Comparison of ENCODE assay signal across 1 cellular context in genomic region chr12:116164263-116164817, GRCh38.
TF ChIP-seq lines count a peak whose summit lies in the region.

No MANE protein-coding gene starts in this region.

TF ChIP-seq in HCT116, 20 proteins besides CTCF, POLR2A, EP300 and RAD21 (continued from another document):
- no peak for TF ChIP-seq ZBTB33 (IDR thresholded peaks at IDR 0.05; ENCODE audit: extremely low read depth, insufficient replicate concordance, low read length)
- TF ChIP-seq REST (IDR thresholded peaks at IDR 0.05; ENCODE audit: low read depth) = no peak
- no peak for TF ChIP-seq ZFX (IDR thresholded peaks at IDR 0.05)
- TF ChIP-seq YY1 (IDR thresholded peaks at IDR 0.05; ENCODE audit: extremely low read depth, insufficient replicate concordance, low read depth, low read length) = no peak
- no peak for TF ChIP-seq MAX (IDR thresholded peaks at IDR 0.05)
- TF ChIP-seq ATF3 (IDR thresholded peaks at IDR 0.05) = no peak
- no peak for TF ChIP-seq ZNF274 (IDR thresholded peaks at IDR 0.05; ENCODE audit: low read depth, low read length)
- no peak for TF ChIP-seq EGR1 (IDR thresholded peaks at IDR 0.05; ENCODE audit: low read depth)
- no peak for TF ChIP-seq ELF1 (IDR thresholded peaks at IDR 0.05; ENCODE audit: borderline replicate concordance, low read depth)
- TF ChIP-seq FOSL1 (IDR thresholded peaks at IDR 0.05; ENCODE audit: low read depth) = no peak
- TF ChIP-seq SIN3A (IDR thresholded peaks at IDR 0.05; ENCODE audit: low read depth) = no peak
- no peak for TF ChIP-seq SRF (IDR thresholded peaks at IDR 0.05; ENCODE audit: low read depth)
- no peak for TF ChIP-seq CBX3 (IDR thresholded peaks at IDR 0.05; ENCODE audit: low read depth)
- no peak for TF ChIP-seq EZH2 (IDR thresholded peaks at IDR 0.05)
- no peak for TF ChIP-seq TCF7L2 (IDR thresholded peaks at IDR 0.05; ENCODE audit: borderline replicate concordance, extremely low read depth, insufficient read depth, insufficient read length)
- no peak for TF ChIP-seq JUND (IDR thresholded peaks at IDR 0.05)
TF ChIP-seq in HCT116: peak in this region for 0.
